18 cellular contexts compared by ENCODE assay signal in genomic region chrX:43805579-43805978, GRCh38.
"Had no signal": no experiment of that assay in that cellular context is flagged by ENCODE, and none has a peak within 500 bp of the region (broad histone marks: within the 10 kb centered on the region; RNA-seq: fewer than 3 reads in every experiment).

No MANE protein-coding gene starts in this region.

- DNase-seq: activated CD4-positive, CD25-positive, alpha-beta regulatory T cell treated with anti-CD3 and anti-CD28 coated beads, Interleukin-2, amount 50 U/mL, for 72 hours; activated CD8-positive, alpha-beta memory T cell treated with anti-CD3 and anti-CD28 coated beads for 24 hours; activated CD8-positive, alpha-beta memory T cell treated with anti-CD3 and anti-CD28 coated beads, Interleukin-2, amount 50 U/mL, for 48 hours; activated gamma-delta T cell; activated T-cell treated with anti-CD3 and anti-CD28 coated beads, Interleukin-2, amount 50 U/mL, for 48 hours; adrenal gland; effector memory CD8-positive, alpha-beta T cell; gastrocnemius medialis; heart right ventricle; immature natural killer cell; mesendoderm; naive thymus-derived CD8-positive, alpha-beta T cell; posterior cingulate gyrus had no signal

- H3K4me1 Mint-ChIP-seq: activated naive CD4-positive, alpha-beta T cell treated with anti-CD3 and anti-CD28 coated beads, Interleukin-2, amount 50 U/mL, for 24 hours; immature natural killer cell; naive thymus-derived CD8-positive, alpha-beta T cell had no signal

- H3K4me3 ChIP-seq: adrenal gland, cardiac muscle cell, gastrocnemius medialis, heart right ventricle, tibial nerve had no signal

- H3K36me3 ChIP-seq: adrenal gland, cardiac muscle cell, tibial nerve had no signal

- H3K9me3 ChIP-seq: adrenal gland, gastrocnemius medialis, heart right ventricle, tibial nerve had no signal

- H3K27ac Mint-ChIP-seq: activated naive CD4-positive, alpha-beta T cell treated with anti-CD3 and anti-CD28 coated beads, Interleukin-2, amount 50 U/mL, for 24 hours; effector memory CD8-positive, alpha-beta T cell; immature natural killer cell; naive thymus-derived CD8-positive, alpha-beta T cell; stimulated activated naive CD8-positive, alpha-beta T cell treated with anti-CD3 and anti-CD28 coated beads, Interleukin-15, Interleukin-2, amounts not matched to agents 100 ng/mL and 50 ng/mL, for 24 hours; T-helper 1 cell treated with Interleukin-12 subunit alpha and Interleukin-12 subunit beta and Interleukin-4 antibody, amounts not matched to agents 30 μg/mL and 1 μg/mL, for 36 hours had no signal

- H3K9me3 Mint-ChIP-seq: activated naive CD4-positive, alpha-beta T cell treated with anti-CD3 and anti-CD28 coated beads, Interleukin-2, amount 50 U/mL, for 24 hours; effector memory CD8-positive, alpha-beta T cell; immature natural killer cell; naive thymus-derived CD8-positive, alpha-beta T cell; stimulated activated naive CD8-positive, alpha-beta T cell treated with anti-CD3 and anti-CD28 coated beads, Interleukin-15, Interleukin-2, amounts not matched to agents 100 ng/mL and 50 ng/mL, for 24 hours; T-helper 1 cell treated with Interleukin-12 subunit alpha and Interleukin-12 subunit beta and Interleukin-4 antibody, amounts not matched to agents 30 μg/mL and 1 μg/mL, for 36 hours had no signal

- H3K4me1 ChIP-seq: adrenal gland, tibial nerve had no signal

- H3K27me3 Mint-ChIP-seq: activated naive CD4-positive, alpha-beta T cell treated with anti-CD3 and anti-CD28 coated beads, Interleukin-2, amount 50 U/mL, for 24 hours; stimulated activated naive CD8-positive, alpha-beta T cell treated with anti-CD3 and anti-CD28 coated beads, Interleukin-15, Interleukin-2, amounts not matched to agents 100 ng/mL and 50 ng/mL, for 24 hours had no signal

- H3K36me3 Mint-ChIP-seq: activated naive CD4-positive, alpha-beta T cell treated with anti-CD3 and anti-CD28 coated beads, Interleukin-2, amount 50 U/mL, for 24 hours; immature natural killer cell; naive thymus-derived CD8-positive, alpha-beta T cell had no signal

- H3K4me3 Mint-ChIP-seq: activated naive CD4-positive, alpha-beta T cell treated with anti-CD3 and anti-CD28 coated beads, Interleukin-2, amount 50 U/mL, for 24 hours; effector memory CD8-positive, alpha-beta T cell; immature natural killer cell; naive thymus-derived CD8-positive, alpha-beta T cell; stimulated activated naive CD8-positive, alpha-beta T cell treated with anti-CD3 and anti-CD28 coated beads, Interleukin-15, Interleukin-2, amounts not matched to agents 100 ng/mL and 50 ng/mL, for 24 hours; T-helper 1 cell treated with Interleukin-12 subunit alpha and Interleukin-12 subunit beta and Interleukin-4 antibody, amounts not matched to agents 30 μg/mL and 1 μg/mL, for 36 hours had no signal

- H3K27me3 ChIP-seq: cardiac muscle cell, gastrocnemius medialis had no signal
